In genomic region chr11:5007561-5007960, GRCh38 we compare ENCODE assay signal across 1 cellular context.
TF ChIP-seq lines count a peak whose summit lies in the region.

No MANE protein-coding gene starts in this region.

TF ChIP-seq in SK-N-SH treated with all-trans-retinoic acid at 6 μM for 48 hours, 23 proteins besides CTCF, POLR2A, EP300 and RAD21 (continued from another document):
- TF ChIP-seq, protein P1, sequence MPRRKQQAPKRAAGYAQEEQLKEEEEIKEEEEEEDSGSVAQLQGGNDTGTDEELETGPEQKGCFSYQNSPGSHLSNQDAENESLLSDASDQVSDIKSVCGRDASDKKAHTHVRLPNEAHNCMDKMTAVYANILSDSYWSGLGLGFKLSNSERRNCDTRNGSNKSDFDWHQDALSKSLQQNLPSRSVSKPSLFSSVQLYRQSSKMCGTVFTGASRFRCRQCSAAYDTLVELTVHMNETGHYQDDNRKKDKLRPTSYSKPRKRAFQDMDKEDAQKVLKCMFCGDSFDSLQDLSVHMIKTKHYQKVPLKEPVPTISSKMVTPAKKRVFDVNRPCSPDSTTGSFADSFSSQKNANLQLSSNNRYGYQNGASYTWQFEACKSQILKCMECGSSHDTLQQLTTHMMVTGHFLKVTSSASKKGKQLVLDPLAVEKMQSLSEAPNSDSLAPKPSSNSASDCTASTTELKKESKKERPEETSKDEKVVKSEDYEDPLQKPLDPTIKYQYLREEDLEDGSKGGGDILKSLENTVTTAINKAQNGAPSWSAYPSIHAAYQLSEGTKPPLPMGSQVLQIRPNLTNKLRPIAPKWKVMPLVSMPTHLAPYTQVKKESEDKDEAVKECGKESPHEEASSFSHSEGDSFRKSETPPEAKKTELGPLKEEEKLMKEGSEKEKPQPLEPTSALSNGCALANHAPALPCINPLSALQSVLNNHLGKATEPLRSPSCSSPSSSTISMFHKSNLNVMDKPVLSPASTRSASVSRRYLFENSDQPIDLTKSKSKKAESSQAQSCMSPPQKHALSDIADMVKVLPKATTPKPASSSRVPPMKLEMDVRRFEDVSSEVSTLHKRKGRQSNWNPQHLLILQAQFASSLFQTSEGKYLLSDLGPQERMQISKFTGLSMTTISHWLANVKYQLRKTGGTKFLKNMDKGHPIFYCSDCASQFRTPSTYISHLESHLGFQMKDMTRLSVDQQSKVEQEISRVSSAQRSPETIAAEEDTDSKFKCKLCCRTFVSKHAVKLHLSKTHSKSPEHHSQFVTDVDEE (CRISPR knock-in tag; IDR thresholded peaks at IDR 0.05): no peak
- no peak for TF ChIP-seq RARB (CRISPR knock-in tag; IDR thresholded peaks at IDR 0.05)
- TF ChIP-seq TOX (CRISPR knock-in tag; IDR thresholded peaks at IDR 0.05; ENCODE audit: borderline replicate concordance): no peak
